20 cellular contexts compared by ENCODE assay signal in genomic region chr10:124210263-124210662, GRCh38.
"Had no signal": no experiment of that assay in that cellular context is flagged by ENCODE, and none has a peak within 500 bp of the region (broad histone marks: within the 10 kb centered on the region; RNA-seq: fewer than 3 reads in every experiment).

No MANE protein-coding gene starts in this region.

- H3K4me3 ChIP-seq: heart right ventricle, lower lobe of right lung, mucosa of descending colon, upper lobe of left lung had no signal

- H3K4me1 ChIP-seq: heart right ventricle, lower lobe of right lung, upper lobe of left lung had no signal

- H3K27me3 ChIP-seq: heart right ventricle, upper lobe of left lung had no signal

- DNase-seq: activated CD4-positive, alpha-beta memory T cell treated with anti-CD3 and anti-CD28 coated beads for 36 hours; activated CD4-positive, alpha-beta T cell treated with anti-CD3 and anti-CD28 coated beads for 4 hours; activated CD4-positive, CD25-positive, alpha-beta regulatory T cell; activated effector memory CD4-positive, alpha-beta T cell treated with anti-CD3 and anti-CD28 coated beads, Interleukin-2, amount 50 U/mL, for 16 hours; activated T-cell treated with anti-CD3 and anti-CD28 coated beads for 4 hours; anterior cingulate cortex; caudate nucleus; effector CD4-positive, alpha-beta T cell; erythroblast; foreskin fibroblast; heart right ventricle; lower lobe of right lung; mesendoderm; mucosa of descending colon; naive thymus-derived CD4-positive, alpha-beta T cell; occipital lobe; stimulated activated CD4-positive, alpha-beta T cell treated with anti-CD3 and anti-CD28 coated beads, Interleukin-4, amount 100 ng/mL, for 4 hours; stimulated activated naive CD8-positive, alpha-beta T cell treated with anti-CD3 and anti-CD28 coated beads, Interleukin-15, Interleukin-2, amounts not matched to agents 100 U/mL and 50 U/mL, for 24 hours; T-helper 17 cell; upper lobe of left lung had no signal

- H3K9me3 ChIP-seq: lower lobe of right lung, mucosa of descending colon, upper lobe of left lung had no signal

- H3K27ac ChIP-seq: heart right ventricle, lower lobe of right lung, upper lobe of left lung had no signal

- H3K36me3 ChIP-seq: heart right ventricle, lower lobe of right lung, upper lobe of left lung had no signal
